Comparison of ENCODE assay signal across 1 cellular context in genomic region chr12:57765698-57766463, GRCh38.
TF ChIP-seq lines count a peak whose summit lies in the region.

No MANE protein-coding gene starts in this region.

TF ChIP-seq in HepG2, 621 proteins besides CTCF, POLR2A, EP300 and RAD21:
- TF ChIP-seq ISL2 (CRISPR knock-in tag; IDR thresholded peaks at IDR 0.05) (no peak), ZBTB20 (CRISPR knock-in tag; IDR thresholded peaks at IDR 0.05; ENCODE audit: borderline replicate concordance, low read depth) (no peak), AGO1 (IDR thresholded peaks at IDR 0.05; ENCODE audit: low read depth, low read length, poor library complexity, severe bottlenecking) (peak; percentile 95), HNF4G (IDR thresholded peaks at IDR 0.05; ENCODE audit: borderline replicate concordance, low read depth, low read length) (no peak), HNF4G (CRISPR knock-in tag; IDR thresholded peaks at IDR 0.05; ENCODE audit: borderline replicate concordance, low read depth) (no peak), PHF20 (CRISPR knock-in tag; IDR thresholded peaks at IDR 0.05) (0 out of 2 replicates have a peak, but pooled peaks have one; percentile 8), PAX8 (CRISPR knock-in tag; IDR thresholded peaks at IDR 0.05; ENCODE audit: borderline replicate concordance) (no peak), ZNF530 (CRISPR knock-in tag; IDR thresholded peaks at IDR 0.05; ENCODE audit: low read depth) (no peak), ZNF75D (CRISPR knock-in tag; IDR thresholded peaks at IDR 0.05; ENCODE audit: borderline replicate concordance) (no peak), AGO2 (optimal IDR thresholded peaks at IDR 0.05; ENCODE audit: low read depth, low read length) (peak; percentile 90), MAZ (IDR thresholded peaks at IDR 0.05; ENCODE audit: borderline replicate concordance, low read depth, low read length) (no peak), MAZ (CRISPR knock-in tag; IDR thresholded peaks at IDR 0.05; ENCODE audit: low read depth) (peak; percentile 32; the same call in 1 of the 2 replicates), YY1 (IDR thresholded peaks at IDR 0.05; ENCODE audit: insufficient read depth, insufficient replicate concordance, low read depth, low read length) (peak; percentile 12), KDM2A (CRISPR knock-in tag; IDR thresholded peaks at IDR 0.05; ENCODE audit: borderline replicate concordance, low read depth) (peak; percentile 83; the same call in 1 of the 2 replicates), ZNF644 (CRISPR knock-in tag; IDR thresholded peaks at IDR 0.05; ENCODE audit: low read depth) (no peak), POLR2G (IDR thresholded peaks at IDR 0.05; ENCODE audit: low read depth, low read length) (peak; percentile 27), SMYD3 (CRISPR knock-in tag; IDR thresholded peaks at IDR 0.05) (no peak), ZNF747 (CRISPR knock-in tag; IDR thresholded peaks at IDR 0.05; ENCODE audit: borderline replicate concordance) (0 out of 2 replicates have a peak, but pooled peaks have one; percentile 45), ZNF776 (CRISPR knock-in tag; IDR thresholded peaks at IDR 0.05) (no peak), CCAR2 (optimal IDR thresholded peaks at IDR 0.05; ENCODE audit: low read depth, low read length) (no peak), ZBTB38 (CRISPR knock-in tag; IDR thresholded peaks at IDR 0.05) (0 out of 2 replicates have a peak, but pooled peaks have one; percentile 10), HNRNPLL (IDR thresholded peaks at IDR 0.05; ENCODE audit: low read depth, low read length, poor library complexity, severe bottlenecking) (peak; percentile 84), AHDC1 (CRISPR knock-in tag; IDR thresholded peaks at IDR 0.05; ENCODE audit: borderline replicate concordance) (no peak), CBX1 (IDR thresholded peaks at IDR 0.05; ENCODE audit: low read depth) (no peak), ZNF33B (CRISPR knock-in tag; IDR thresholded peaks at IDR 0.05) (no peak), ZNF326 (CRISPR knock-in tag; IDR thresholded peaks at IDR 0.05; ENCODE audit: borderline replicate concordance) (peak; percentile 54; the same call in 1 of the 2 replicates), ZNF788 (CRISPR knock-in tag; IDR thresholded peaks at IDR 0.05; ENCODE audit: borderline replicate concordance) (peak; percentile 24; the same call in 1 of the 2 replicates), SATB2 (CRISPR knock-in tag; IDR thresholded peaks at IDR 0.05) (no peak), SMARCE1 (IDR thresholded peaks at IDR 0.05; ENCODE audit: borderline replicate concordance) (no peak), NR2C2 (CRISPR knock-in tag; IDR thresholded peaks at IDR 0.05; ENCODE audit: borderline replicate concordance) (peak; percentile 4; the same call in 1 of the 2 replicates), TMF1 (CRISPR knock-in tag; IDR thresholded peaks at IDR 0.05; ENCODE audit: low read depth) (no peak)
- TF ChIP-seq, protein P1, sequence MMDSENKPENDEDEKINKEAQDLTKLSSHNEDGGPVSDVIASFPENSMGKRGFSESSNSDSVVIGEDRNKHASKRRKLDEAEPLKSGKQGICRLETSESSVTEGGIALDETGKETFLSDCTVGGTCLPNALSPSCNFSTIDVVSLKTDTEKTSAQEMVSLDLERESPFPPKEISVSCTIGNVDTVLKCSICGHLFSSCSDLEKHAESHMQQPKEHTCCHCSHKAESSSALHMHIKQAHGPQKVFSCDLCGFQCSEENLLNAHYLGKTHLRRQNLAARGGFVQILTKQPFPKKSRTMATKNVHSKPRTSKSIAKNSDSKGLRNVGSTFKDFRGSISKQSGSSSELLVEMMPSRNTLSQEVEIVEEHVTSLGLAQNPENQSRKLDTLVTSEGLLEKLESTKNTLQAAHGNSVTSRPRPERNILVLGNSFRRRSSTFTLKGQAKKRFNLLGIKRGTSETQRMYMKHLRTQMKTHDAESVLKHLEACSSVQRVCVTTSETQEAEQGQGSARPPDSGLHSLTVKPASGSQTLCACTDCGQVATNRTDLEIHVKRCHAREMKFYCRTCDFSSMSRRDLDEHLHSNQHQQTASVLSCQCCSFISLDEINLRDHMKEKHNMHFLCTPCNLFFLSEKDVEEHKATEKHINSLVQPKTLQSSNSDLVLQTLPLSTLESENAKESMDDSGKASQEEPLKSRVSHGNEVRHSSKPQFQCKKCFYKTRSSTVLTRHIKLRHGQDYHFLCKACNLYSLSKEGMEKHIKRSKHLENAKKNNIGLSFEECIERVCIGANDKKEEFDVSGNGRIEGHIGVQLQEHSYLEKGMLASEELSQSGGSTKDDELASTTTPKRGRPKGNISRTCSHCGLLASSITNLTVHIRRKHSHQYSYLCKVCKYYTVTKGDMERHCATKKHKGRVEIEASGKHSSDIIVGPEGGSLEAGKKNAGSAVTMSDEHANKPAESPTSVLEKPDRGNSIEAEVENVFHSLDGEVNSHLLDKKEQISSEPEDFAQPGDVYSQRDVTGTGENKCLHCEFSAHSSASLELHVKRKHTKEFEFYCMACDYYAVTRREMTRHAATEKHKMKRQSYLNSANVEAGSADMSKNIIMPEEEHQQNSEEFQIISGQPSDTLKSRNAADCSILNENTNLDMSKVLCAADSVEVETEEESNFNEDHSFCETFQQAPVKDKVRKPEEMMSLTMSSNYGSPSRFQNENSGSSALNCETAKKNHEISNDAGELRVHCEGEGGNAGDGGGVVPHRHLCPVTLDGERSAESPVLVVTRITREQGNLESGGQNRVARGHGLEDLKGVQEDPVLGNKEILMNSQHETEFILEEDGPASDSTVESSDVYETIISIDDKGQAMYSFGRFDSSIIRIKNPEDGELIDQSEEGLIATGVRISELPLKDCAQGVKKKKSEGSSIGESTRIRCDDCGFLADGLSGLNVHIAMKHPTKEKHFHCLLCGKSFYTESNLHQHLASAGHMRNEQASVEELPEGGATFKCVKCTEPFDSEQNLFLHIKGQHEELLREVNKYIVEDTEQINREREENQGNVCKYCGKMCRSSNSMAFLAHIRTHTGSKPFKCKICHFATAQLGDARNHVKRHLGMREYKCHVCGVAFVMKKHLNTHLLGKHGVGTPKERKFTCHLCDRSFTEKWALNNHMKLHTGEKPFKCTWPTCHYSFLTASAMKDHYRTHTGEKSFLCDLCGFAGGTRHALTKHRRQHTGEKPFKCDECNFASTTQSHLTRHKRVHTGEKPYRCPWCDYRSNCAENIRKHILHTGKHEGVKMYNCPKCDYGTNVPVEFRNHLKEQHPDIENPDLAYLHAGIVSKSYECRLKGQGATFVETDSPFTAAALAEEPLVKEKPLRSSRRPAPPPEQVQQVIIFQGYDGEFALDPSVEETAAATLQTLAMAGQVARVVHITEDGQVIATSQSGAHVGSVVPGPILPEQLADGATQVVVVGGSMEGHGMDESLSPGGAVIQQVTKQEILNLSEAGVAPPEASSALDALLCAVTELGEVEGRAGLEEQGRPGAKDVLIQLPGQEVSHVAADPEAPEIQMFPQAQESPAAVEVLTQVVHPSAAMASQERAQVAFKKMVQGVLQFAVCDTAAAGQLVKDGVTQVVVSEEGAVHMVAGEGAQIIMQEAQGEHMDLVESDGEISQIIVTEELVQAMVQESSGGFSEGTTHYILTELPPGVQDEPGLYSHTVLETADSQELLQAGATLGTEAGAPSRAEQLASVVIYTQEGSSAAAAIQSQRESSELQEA (CRISPR knock-in tag; IDR thresholded peaks at IDR 0.05; ENCODE audit: not compliant biosample characterization) = peak; percentile 63
